ENCODE assay signal across 1 cellular context in genomic region chr17:73650147-73650546, GRCh38.
TF ChIP-seq lines count a peak whose summit lies in the region.

No MANE protein-coding gene starts in this region.

TF ChIP-seq in HepG2, 621 proteins besides CTCF, POLR2A, EP300 and RAD21:
- no peak for TF ChIP-seq HNF4G (IDR thresholded peaks at IDR 0.05; ENCODE audit: borderline replicate concordance, low read depth, low read length)
- no peak for TF ChIP-seq HNF4G (CRISPR knock-in tag; IDR thresholded peaks at IDR 0.05; ENCODE audit: borderline replicate concordance, low read depth)
- TF ChIP-seq CERS6 (CRISPR knock-in tag; IDR thresholded peaks at IDR 0.05): no peak
- no peak for TF ChIP-seq YEATS2 (CRISPR knock-in tag; IDR thresholded peaks at IDR 0.05; ENCODE audit: borderline replicate concordance)
- TF ChIP-seq MLLT10 (CRISPR knock-in tag; IDR thresholded peaks at IDR 0.05): no peak
- TF ChIP-seq SNRNP70 (IDR thresholded peaks at IDR 0.05; ENCODE audit: low read depth, low read length): no peak
- peak; percentile 100 for TF ChIP-seq ZNF572 (CRISPR knock-in tag; IDR thresholded peaks at IDR 0.05)
- peak; percentile 68 for TF ChIP-seq STAG1 (CRISPR knock-in tag; IDR thresholded peaks at IDR 0.05)
